ENCODE assay signal across 25 cellular contexts in genomic region chr22:44543362-44543761, GRCh38. TPM values are rescaled to one million over a fixed set of nuclear protein-coding genes. Genes with fewer than 3 reads are reported as not detected.
DNase-seq lines count a peak whose midpoint lies in the region; ATAC-seq, FAIRE-seq and TF ChIP-seq lines count a peak whose summit lies in the region.
"Had no signal": no experiment of that assay in that cellular context is flagged by ENCODE, and none has a peak within 500 bp of the region (broad histone marks: within the 10 kb centered on the region; RNA-seq: fewer than 3 reads in every experiment).

No MANE protein-coding gene starts in this region.

- 57% methylated on average over 8 of the region's 8 CpGs for WGBS in hepatocyte (ENCODE audit: low lambda C conversion rate, missing lambda C conversion rate)

- no peak overlapping the region for H3K27ac Mint-ChIP-seq in activated CD4-positive, alpha-beta T cell treated with anti-CD3 and anti-CD28 coated beads for 36 hours
- H3K27ac Mint-ChIP-seq: IgD-negative memory B cell had no signal

- H3K4me1 ChIP-seq in OCI-LY3 (ENCODE audit: low read length) (peaks cover 23% of the 10 kb centered on the region), hepatocyte (ENCODE audit: insufficient read depth) (peaks cover 9% of the 10 kb centered on the region)

- H3K27me3 Mint-ChIP-seq in activated CD4-positive, alpha-beta T cell treated with anti-CD3 and anti-CD28 coated beads for 36 hours, result peaks cover 10% of the 10 kb centered on the region

- H3K4me3 ChIP-seq in OCI-LY3 (ENCODE audit: low read length) (peak overlapping the region; percentile 73), hepatocyte (no peak overlapping the region), MG63 (no peak overlapping the region)

- TF ChIP-seq CTCF in OCI-LY3 (IDR thresholded peaks at IDR 0.05; ENCODE audit: low read depth, low read length) (no peak), hepatocyte (IDR thresholded peaks at IDR 0.05; ENCODE audit: poor library complexity) (no peak)

- no peak for TF ChIP-seq POLR2A in GM12891 (IDR thresholded peaks at IDR 0.05; ENCODE audit: low read depth, low read length)

- CTCF ChIA-PET in activated CD4-positive, alpha-beta T cell treated with anti-CD3 and anti-CD28 coated beads for 36 hours (lab: Charles Lee), result no interaction called here

- H3K4me1 Mint-ChIP-seq in activated CD4-positive, alpha-beta T cell treated with anti-CD3 and anti-CD28 coated beads for 36 hours, result peaks cover 2% of the 10 kb centered on the region

- ATAC-seq in activated CD4-positive, alpha-beta T cell treated with anti-CD3 and anti-CD28 coated beads for 36 hours, result peak; percentile 63
- ATAC-seq: Right ventricle myocardium inferior had no signal

- H3K4me2 ChIP-seq in OCI-LY3 (ENCODE audit: low read length) (peak overlapping the region; percentile 98), hepatocyte (peak overlapping the region; percentile 47)

- H3K36me3 ChIP-seq in OCI-LY3 (replicated peaks; ENCODE audit: low read depth, low read length), result no peaks in the 10 kb centered on the region
- H3K36me3 ChIP-seq in hepatocyte (replicated peaks; ENCODE audit: insufficient read depth, low read depth), result no peaks in the 10 kb centered on the region
- no peaks in the 10 kb centered on the region for H3K36me3 ChIP-seq in MG63

- no peaks in the 10 kb centered on the region for H3K9me2 ChIP-seq in hepatocyte (replicated peaks; ENCODE audit: insufficient read depth)

- peak overlapping the region; percentile 53 for H3K9ac ChIP-seq in OCI-LY3 (ENCODE audit: low read length)

- intact Hi-C loops in activated CD4-positive, alpha-beta T cell treated with anti-CD3 and anti-CD28 coated beads for 36 hours (cut with DNase I, micrococcal nuclease), result no loop called here

- no peaks in the 10 kb centered on the region for H3K9me3 ChIP-seq in OCI-LY3 (ENCODE audit: insufficient read depth, low read length)
- H3K9me3 ChIP-seq in hepatocyte (ENCODE audit: low read depth), result no peaks in the 10 kb centered on the region
- no peaks in the 10 kb centered on the region for H3K9me3 ChIP-seq in MG63

- no peak for FAIRE-seq in GM12891 (lab: Jason Lieb, UNC)
- FAIRE-seq: D721Med, GM12892, H54 had no signal

- H3K27ac ChIP-seq in OCI-LY3 (ENCODE audit: low read length) (peak overlapping the region; percentile 51), hepatocyte (no peak overlapping the region)
- H3K27ac ChIP-seq: 22Rv1, C4-2B had no signal

- no peaks in the 10 kb centered on the region for H3K79me2 ChIP-seq in OCI-LY3 (ENCODE audit: low read length)
- H3K79me2 ChIP-seq in hepatocyte, result no peaks in the 10 kb centered on the region

- DNase-seq in activated CD4-positive, alpha-beta T cell treated with anti-CD3 and anti-CD28 coated beads for 36 hours, result no peak
- no peak for DNase-seq in activated CD4-positive, alpha-beta T cell treated with anti-CD3 and anti-CD28 coated beads, Interleukin-2, amount 50 U/mL, for 4 hours
- no peak for DNase-seq in hepatocyte (ENCODE audit: low spot score)
- DNase-seq in MG63, result no peak
- no peak for DNase-seq in NCI-H2029 treated with DMSO at 0.1 percent for 48 hours (lab: John Stamatoyannopoulos, UW)
- DNase-seq in GM12891 (ENCODE audit: insufficient read length, low spot score), result no peak
- DNase-seq in NCI-H446 (lab: John Stamatoyannopoulos, UW), result no peak
- DNase-seq: ACHN; CD8-positive, alpha-beta memory T cell; DMS53; EL; GF-D8; MV-4-11; NCI-H1105 treated with DMSO at 0.1 percent for 48 hours; NCI-H2081; NCI-H2171; NCI-H345 had no signal

- H3K9me3 Mint-ChIP-seq in activated CD4-positive, alpha-beta T cell treated with anti-CD3 and anti-CD28 coated beads for 36 hours (ENCODE audit: low read depth), result no peaks in the 10 kb centered on the region
- H3K9me3 Mint-ChIP-seq: CD8-positive, alpha-beta memory T cell had no signal

- POLR2A ChIA-PET in activated CD4-positive, alpha-beta T cell treated with anti-CD3 and anti-CD28 coated beads for 36 hours (lab: Charles Lee), result interaction anchor here (0.7 kb wide), 1 partner anchor 120 kb away, joined by 3 read pairs; no protein-coding TSS in a partner anchor

- H3K27me3 ChIP-seq in OCI-LY3 (ENCODE audit: low read depth, low read length), result peaks cover 40% of the 10 kb centered on the region
- H3K27me3 ChIP-seq in hepatocyte, result no peaks in the 10 kb centered on the region
- H3K27me3 ChIP-seq in MG63, result no peaks in the 10 kb centered on the region

- H2AFZ ChIP-seq in OCI-LY3 (ENCODE audit: low read depth, low read length) (peak overlapping the region; percentile 56; the same call in 1 of the 2 replicates), hepatocyte (no peak overlapping the region)

- H3K4me3 Mint-ChIP-seq in activated CD4-positive, alpha-beta T cell treated with anti-CD3 and anti-CD28 coated beads for 36 hours, result no peak overlapping the region
- H3K4me3 Mint-ChIP-seq: CD8-positive, alpha-beta memory T cell had no signal

- H3K36me3 Mint-ChIP-seq in activated CD4-positive, alpha-beta T cell treated with anti-CD3 and anti-CD28 coated beads for 36 hours (ENCODE audit: low read depth), result no peaks in the 10 kb centered on the region
- H3K36me3 Mint-ChIP-seq: CD8-positive, alpha-beta memory T cell; IgD-negative memory B cell had no signal

- no peaks in the 10 kb centered on the region for H4K20me1 ChIP-seq in OCI-LY3 (ENCODE audit: insufficient read depth, low read length)
- H4K20me1 ChIP-seq in hepatocyte (ENCODE audit: insufficient read depth, poor library complexity, severe bottlenecking), result no peaks in the 10 kb centered on the region

TF ChIP-seq in GM12891, 5 proteins besides CTCF, POLR2A, EP300 and RAD21:
- TF ChIP-seq POU2F2 (IDR thresholded peaks at IDR 0.05; ENCODE audit: low read depth, low read length) (no peak), TAF1 (IDR thresholded peaks at IDR 0.05; ENCODE audit: low read depth, low read length) (no peak), POLR2AphosphoS5 (IDR thresholded peaks at IDR 0.05; ENCODE audit: low read depth, low read length) (no peak), PAX5 (IDR thresholded peaks at IDR 0.05; ENCODE audit: insufficient read depth, low read length, severe bottlenecking) (no peak), SPI1 (IDR thresholded peaks at IDR 0.05; ENCODE audit: low read depth, low read length) (no peak)

RNA-seq across cellular contexts. Expression of gene RTL6, which starts 45.3 kb away (rescaled TPM):
- 1 to 10 TPM; 7.4 to 8.0 TPM for total RNA-seq in activated CD4-positive, alpha-beta T cell treated with anti-CD3 and anti-CD28 coated beads for 36 hours
- total RNA-seq in hepatocyte, result 20.6 and 23.4 TPM in 2 replicates
- 13.0 and 15.3 TPM in 2 replicates for polyA plus RNA-seq in hepatocyte
- total RNA-seq in MG63 (2014; rRNA removed; shearing (Covaris generic); ENCODE audit: low replicate concordance), result 13.4 and 24.2 TPM in 2 replicates
- polyA plus RNA-seq in GM12891 (2012; ENCODE audit: low read depth, missing spikeins), result 0.44 TPM
